8 cellular contexts compared by ENCODE assay signal in genomic region chrX:44244008-44244407, GRCh38.
DNase-seq lines count a peak whose midpoint lies in the region; ATAC-seq, FAIRE-seq and TF ChIP-seq lines count a peak whose summit lies in the region.

No MANE protein-coding gene starts in this region.

- CTCF ChIA-PET in H1 (lab: Charles Lee; ENCODE audit: partially characterized antibody) = interaction anchor here (0.6 to 3.6 kb wide), 11 partner anchors 18 to 408 kb away, joined by 3 to 25 read pairs (median 3); no protein-coding TSS in a partner anchor

- H2BK5ac ChIP-seq in H1 (ENCODE audit: low read depth, low read length) (no peak overlapping the region), trophoblast cell (ENCODE audit: low read depth, low read length, poor library complexity) (no peak overlapping the region)

- no peaks in the 10 kb centered on the region for H4K20me1 ChIP-seq in H1 (replicated peaks in 1 of 2; ENCODE audit: control insufficient read depth in 1 of 2, insufficient read depth in 2 of 2, low read length in 2 of 2)

- H4K8ac ChIP-seq in H1 (ENCODE audit: extremely low read depth, insufficient read depth, low read length) (no peak overlapping the region), trophoblast cell (ENCODE audit: low read depth, low read length) (no peak overlapping the region)

- no peak overlapping the region for H3K27ac ChIP-seq in H1 (ENCODE audit: low read depth, low read length)
- no peak overlapping the region for H3K27ac ChIP-seq in trophoblast cell (ENCODE audit: low read depth, low read length)

- H3K4me3 ChIP-seq in H1 (ENCODE audit: extremely low read depth in 1 of 4, insufficient read depth in 2 of 4, low read depth in 3 of 4, low read length in 4 of 4) = no peak overlapping the region
- no peak overlapping the region for H3K4me3 ChIP-seq in trophoblast cell (ENCODE audit: low read depth, low read length)

- DNase-seq in SIG-M5 treated with dmso at 0.1 percent for 504 hours (lab: John Stamatoyannopoulos, UW; ENCODE audit: unreplicated experiment) = peak; percentile 6
- DNase-seq in SIG-M5 (lab: John Stamatoyannopoulos, UW) = no peak
- peak; percentile 4 for DNase-seq in NCI-H345 (lab: John Stamatoyannopoulos, UW)
- no peak for DNase-seq in H1 (ENCODE audit: low read depth in 1 of 2, low spot score in 2 of 2)
- DNase-seq in trophoblast cell = peak; percentile 7 to 65
- DNase-seq in HK-2 (ENCODE audit: unreplicated experiment) = no peak

- no peaks in the 10 kb centered on the region for H3K27me3 ChIP-seq in H1 (replicated peaks in 1 of 4; ENCODE audit: control insufficient read depth in 3 of 4, extremely low read depth in 1 of 4, insufficient read depth in 3 of 4, low read length in 3 of 4)
- H3K27me3 ChIP-seq in trophoblast cell (ENCODE audit: insufficient read depth, low read length) = no peaks in the 10 kb centered on the region

- H4K12ac ChIP-seq in trophoblast cell (ENCODE audit: low read depth, low read length) = no peak overlapping the region

- TF ChIP-seq RAD21 in H1 (IDR thresholded peaks at IDR 0.05 in 1 of 2, conservative IDR thresholded peaks at IDR 0.05 in 1 of 2; ENCODE audit: low read depth in 2 of 2, low read length in 2 of 2) = peak; percentile 55 to 63

- peak in 2 of 3 experiments; percentile 13 to 21; a peak in 2 of 4 replicates for TF ChIP-seq CTCF in H1 (IDR thresholded peaks at IDR 0.05; ENCODE audit: control extremely low read depth in 1 of 3, insufficient read depth in 1 of 3, low read depth in 1 of 3, low read length in 3 of 3)

- H3K9me3 ChIP-seq in H1 (ENCODE audit: insufficient read depth in 2 of 2, low read depth in 1 of 2, low read length in 1 of 2) (no peaks in the 10 kb centered on the region), trophoblast cell (ENCODE audit: insufficient read depth, low read depth, low read length) (no peaks in the 10 kb centered on the region)

- ATAC-seq in GM18519 (IDR thresholded peaks at IDR 0.05; ENCODE audit: low FRiP score, unreplicated experiment) (no peak), HG02981 (IDR thresholded peaks at IDR 0.05; ENCODE audit: unreplicated experiment) (no peak)

- H2AK5ac ChIP-seq in H1 (ENCODE audit: low read depth, low read length) = no peak overlapping the region
- H2AK5ac ChIP-seq in trophoblast cell (ENCODE audit: low read length) = no peak overlapping the region

- H2AFZ ChIP-seq in H1 (ENCODE audit: low read length) (no peak overlapping the region), trophoblast cell (ENCODE audit: insufficient read depth, low read length, poor library complexity) (no peak overlapping the region)

- POLR2A ChIA-PET in H1 (lab: Charles Lee; ENCODE audit: partially characterized antibody) = no interaction called here

- WGBS in H1 (ENCODE audit: extremely low coverage in 1 of 2, insufficient coverage in 1 of 2, insufficient read length in 1 of 2, insufficient replicate concordance in 2 of 2, low coverage in 1 of 2, low lambda C conversion rate in 2 of 2, missing lambda C conversion rate in 1 of 2), 2 experiments = 13% methylated on average over 1 of the region's 1 CpG; no CpG with 5 or more reads in 1 of the 2 experiments
- WGBS in trophoblast cell (ENCODE audit: extremely low coverage, insufficient coverage, insufficient read length) = no CpG with 5 or more reads among the region's 1 CpG

- no peaks in the 10 kb centered on the region; a peak in 1 of 7 replicates for H3K4me1 ChIP-seq in H1 (replicated peaks in 1 of 4; ENCODE audit: control insufficient read depth in 3 of 4, insufficient read depth in 4 of 4, low read length in 3 of 4)
- H3K4me1 ChIP-seq in trophoblast cell (ENCODE audit: control insufficient read depth in 1 of 2, insufficient read depth in 2 of 2, low read length in 2 of 2) = no peaks in the 10 kb centered on the region

- H3K23me2 ChIP-seq in H1 (ENCODE audit: low read depth, low read length) = no peaks in the 10 kb centered on the region

- H2BK20ac ChIP-seq in H1 (ENCODE audit: low read length) = no peak overlapping the region

- TF ChIP-seq POLR2A in H1 (IDR thresholded peaks at IDR 0.05; ENCODE audit: control extremely low read depth in 1 of 2, low read depth in 2 of 2, low read length in 2 of 2) = no peak

- no peak overlapping the region for H2BK12ac ChIP-seq in H1 (ENCODE audit: low read depth, low read length)
- no peak overlapping the region for H2BK12ac ChIP-seq in trophoblast cell (ENCODE audit: low read length)

- H3K56ac ChIP-seq in H1 (replicated peaks; ENCODE audit: insufficient read length, low read depth, low read length) = no peak overlapping the region

- TF ChIP-seq EP300 in H1 (IDR thresholded peaks at IDR 0.05; ENCODE audit: borderline replicate concordance in 1 of 2, low read depth in 2 of 2, low read length in 2 of 2) = no peak

- no peak overlapping the region for H3K18ac ChIP-seq in H1 (ENCODE audit: extremely low read depth, low read length)
- H3K18ac ChIP-seq in trophoblast cell (ENCODE audit: low read length) = no peak overlapping the region

- H2BK120ac ChIP-seq in H1 (replicated peaks; ENCODE audit: low read depth, low read length) (no peak overlapping the region), trophoblast cell (ENCODE audit: insufficient read depth, low read length, poor library complexity) (no peak overlapping the region)

- H3K4me2 ChIP-seq in H1 (ENCODE audit: insufficient read depth in 1 of 2, low read depth in 2 of 2, low read length in 2 of 2) (no peak overlapping the region), trophoblast cell (ENCODE audit: low read length) (no peak overlapping the region)

- H3K79me1 ChIP-seq in H1 (ENCODE audit: low read depth, low read length) (no peaks in the 10 kb centered on the region), trophoblast cell (ENCODE audit: low read length) (no peaks in the 10 kb centered on the region)

- H3K36me3 ChIP-seq in H1 (ENCODE audit: control insufficient read depth in 2 of 4, insufficient read depth in 4 of 4, low read length in 3 of 4) (no peaks in the 10 kb centered on the region), trophoblast cell (ENCODE audit: control insufficient read depth in 1 of 2, insufficient read depth in 2 of 2, low read length in 2 of 2) (no peaks in the 10 kb centered on the region)

- no peak overlapping the region for H2BK15ac ChIP-seq in H1 (ENCODE audit: low read length)

- H3K23ac ChIP-seq in H1 (ENCODE audit: insufficient read length) = no peak overlapping the region
- H3K23ac ChIP-seq in trophoblast cell (ENCODE audit: low read length) = no peak overlapping the region

- no peak overlapping the region for H3K9ac ChIP-seq in H1 (replicated peaks in 1 of 4; ENCODE audit: extremely low read depth in 1 of 4, low read depth in 3 of 4, low read length in 3 of 4)
- H3K9ac ChIP-seq in trophoblast cell (ENCODE audit: low read length) = no peak overlapping the region

- H3K14ac ChIP-seq in H1 (ENCODE audit: insufficient read length) (no peak overlapping the region), trophoblast cell (ENCODE audit: low read length) (no peak overlapping the region)

- no peak overlapping the region for H3K4ac ChIP-seq in H1 (replicated peaks; ENCODE audit: insufficient read length, low read depth, low read length)
- H3K4ac ChIP-seq in trophoblast cell (ENCODE audit: low read depth, low read length) = no peak overlapping the region

- H4K5ac ChIP-seq in H1 (ENCODE audit: insufficient read length, low read depth, low read length) = no peak overlapping the region

- H3K79me2 ChIP-seq in H1 (ENCODE audit: control insufficient read depth in 1 of 2, insufficient read depth in 2 of 2, low read length in 2 of 2) = no peaks in the 10 kb centered on the region
- H3K79me2 ChIP-seq in trophoblast cell (ENCODE audit: control insufficient read depth, insufficient read depth, low read length, poor library complexity) = no peaks in the 10 kb centered on the region

- H4K91ac ChIP-seq in H1 (replicated peaks; ENCODE audit: insufficient read length, low read length) (no peak overlapping the region), trophoblast cell (ENCODE audit: low read depth, low read length) (no peak overlapping the region)

- FAIRE-seq in H1 (lab: Jason Lieb, UNC) = no peak

Comparison
In these comparisons a context has a peak if more than half of its experiments do, and no peak if none do; other contexts are left out.
1. DNase-seq: peak in SIG-M5 treated with dmso at 0.1 percent for 504 hours (single experiment), NCI-H345 (single experiment) and trophoblast cell (2 of 2); none in SIG-M5 (single experiment), H1 (0 of 2) and HK-2 (single experiment).